15 cellular contexts compared by ENCODE assay signal in genomic region chr1:202711949-202712635, GRCh38. TPM values are rescaled to one million over a fixed set of nuclear protein-coding genes. Genes with fewer than 3 reads are reported as not detected.
"Had no signal": no experiment of that assay in that cellular context is flagged by ENCODE, and none has a peak within 500 bp of the region (broad histone marks: within the 10 kb centered on the region; RNA-seq: fewer than 3 reads in every experiment).

No MANE protein-coding gene starts in this region.

- H3K36me3 ChIP-seq: cardiac muscle cell, esophagus muscularis mucosa, lower lobe of right lung, ovary, spleen, suprapubic skin, upper lobe of left lung had no signal

- H3K27ac Mint-ChIP-seq: activated naive CD4-positive, alpha-beta T cell treated with anti-CD3 and anti-CD28 coated beads, Interleukin-2, amount 10 ng/mL, durations not matched to agents 7 days and 5 days; activated T-helper 17 cell treated with anti-CD3 and anti-CD28 coated beads, Interleukin-2, amount 50 U/mL, for 72 hours; stimulated activated naive CD8-positive, alpha-beta T cell treated with anti-CD3 and anti-CD28 coated beads, Interleukin-15, Interleukin-2, amounts not matched to agents 100 ng/mL and 50 ng/mL, for 24 hours had no signal

- ATAC-seq: activated T-helper 17 cell treated with anti-CD3 and anti-CD28 coated beads, Interleukin-2, amount 50 U/mL, for 72 hours; lower lobe of right lung; sciatic nerve had no signal

- H3K9me3 ChIP-seq: esophagus muscularis mucosa, lower lobe of right lung, ovary, spleen, suprapubic skin, upper lobe of left lung had no signal

- H3K9me3 Mint-ChIP-seq: activated naive CD4-positive, alpha-beta T cell treated with anti-CD3 and anti-CD28 coated beads, Interleukin-2, amount 10 ng/mL, durations not matched to agents 7 days and 5 days; activated T-helper 17 cell treated with anti-CD3 and anti-CD28 coated beads, Interleukin-2, amount 50 U/mL, for 72 hours; stimulated activated naive CD8-positive, alpha-beta T cell treated with anti-CD3 and anti-CD28 coated beads, Interleukin-15, Interleukin-2, amounts not matched to agents 100 ng/mL and 50 ng/mL, for 24 hours had no signal

- H3K27ac ChIP-seq: cardiac muscle cell, esophagus muscularis mucosa, lower lobe of right lung, ovary, spleen, suprapubic skin, upper lobe of left lung had no signal

- H3K36me3 Mint-ChIP-seq: activated naive CD4-positive, alpha-beta T cell treated with anti-CD3 and anti-CD28 coated beads, Interleukin-2, amount 10 ng/mL, durations not matched to agents 7 days and 5 days had no signal

- H3K4me3 ChIP-seq: cardiac muscle cell, esophagus muscularis mucosa, lower lobe of right lung, ovary, spleen, suprapubic skin, upper lobe of left lung had no signal

- H3K27me3 ChIP-seq: ovary had no signal

- H3K4me3 Mint-ChIP-seq: activated naive CD4-positive, alpha-beta T cell treated with anti-CD3 and anti-CD28 coated beads, Interleukin-2, amount 10 ng/mL, durations not matched to agents 7 days and 5 days; activated T-helper 17 cell treated with anti-CD3 and anti-CD28 coated beads, Interleukin-2, amount 50 U/mL, for 72 hours; stimulated activated naive CD8-positive, alpha-beta T cell treated with anti-CD3 and anti-CD28 coated beads, Interleukin-15, Interleukin-2, amounts not matched to agents 100 ng/mL and 50 ng/mL, for 24 hours had no signal

- H3K4me1 Mint-ChIP-seq: activated naive CD4-positive, alpha-beta T cell treated with anti-CD3 and anti-CD28 coated beads, Interleukin-2, amount 10 ng/mL, durations not matched to agents 7 days and 5 days; activated T-helper 17 cell treated with anti-CD3 and anti-CD28 coated beads, Interleukin-2, amount 50 U/mL, for 72 hours had no signal

- DNase-seq: activated CD4-positive, alpha-beta T cell treated with anti-CD3 and anti-CD28 coated beads, Interleukin-2, amount 50 U/mL, for 48 hours; activated naive CD4-positive, alpha-beta T cell treated with anti-CD3 and anti-CD28 coated beads, Interleukin-2, amount 10 ng/mL, durations not matched to agents 7 days and 5 days; lower lobe of right lung; midbrain; upper lobe of left lung had no signal

RNA-seq across cellular contexts. Expression of gene SYT2, which starts 1.8 kb away (rescaled TPM):
- total RNA-seq: lower lobe of right lung; myocyte; sciatic nerve; T-helper 1 cell treated with Interleukin-12 subunit alpha and Interleukin-12 subunit beta and Interleukin-4 antibody, amounts not matched to agents 30 ng/mL and 1 ng/mL, for 36 hours had no signal
